Comparison of ENCODE assay signal across 9 cellular contexts in genomic region chr14:62691613-62692489, GRCh38.
DNase-seq lines count a peak whose midpoint lies in the region; ATAC-seq and TF ChIP-seq lines count a peak whose summit lies in the region.
"Had no signal": no experiment of that assay in that cellular context is flagged by ENCODE, and none has a peak within 500 bp of the region (broad histone marks: within the 10 kb centered on the region; RNA-seq: fewer than 3 reads in every experiment).

No MANE protein-coding gene starts in this region.

- H3K9ac ChIP-seq in duodenal mucosa (ENCODE audit: low read depth in 1 of 2, low read length in 2 of 2) (peak overlapping the region in 1 of 2 donors; percentile 4), trophoblast cell (ENCODE audit: low read length) (no peak overlapping the region)

- H3K79me1 ChIP-seq in trophoblast cell (ENCODE audit: low read length) = peaks cover 2% of the 10 kb centered on the region

- no peak overlapping the region for H3K4me3 Mint-ChIP-seq in activated CD4-positive, alpha-beta memory T cell treated with anti-CD3 and anti-CD28 coated beads, Interleukin-2, amount 10 ng/mL, durations not matched to agents 7 days and 5 days
- H3K4me3 Mint-ChIP-seq in nephron progenitor cell = no peak overlapping the region

- no peaks in the 10 kb centered on the region for H3K79me2 ChIP-seq in trophoblast cell (ENCODE audit: control insufficient read depth, insufficient read depth, low read length, poor library complexity)

- H2AK5ac ChIP-seq in trophoblast cell (ENCODE audit: low read length) = no peak overlapping the region

- H2BK120ac ChIP-seq in trophoblast cell (ENCODE audit: insufficient read depth, low read length, poor library complexity) = peak overlapping the region; percentile 60

- no peak overlapping the region for H2AFZ ChIP-seq in trophoblast cell (ENCODE audit: insufficient read depth, low read length, poor library complexity)

- H4K12ac ChIP-seq in trophoblast cell (ENCODE audit: low read depth, low read length) = no peak overlapping the region

- ATAC-seq in GM18861 (IDR thresholded peaks at IDR 0.05; ENCODE audit: unreplicated experiment) = no peak

- H3K27me3 ChIP-seq in duodenal mucosa (ENCODE audit: control insufficient read depth in 1 of 2, insufficient read depth in 2 of 2, low read length in 2 of 2) (no peaks in the 10 kb centered on the region), trophoblast cell (ENCODE audit: insufficient read depth, low read length) (no peaks in the 10 kb centered on the region)
- H3K27me3 ChIP-seq in effector memory CD4-positive, alpha-beta T cell (replicated peaks; ENCODE audit: control insufficient read depth, insufficient read depth, low read length, poor library complexity, severe bottlenecking) = no peaks in the 10 kb centered on the region
- H3K27me3 ChIP-seq: Peyer's patch had no signal

- DNase-seq in EH (ENCODE audit: low read depth) (peak; percentile 59), NCI-H2107 (lab: John Stamatoyannopoulos, UW) (peak; percentile 42), trophoblast cell (peak; percentile 71 to 93), nephron progenitor cell (no peak)
- no peak for DNase-seq in activated CD4-positive, alpha-beta memory T cell treated with anti-CD3 and anti-CD28 coated beads, Interleukin-2, amount 10 ng/mL, durations not matched to agents 7 days and 5 days
- DNase-seq in effector memory CD4-positive, alpha-beta T cell = no peak

- H3K23ac ChIP-seq in trophoblast cell (ENCODE audit: low read length) = no peak overlapping the region

- H3K27ac Mint-ChIP-seq in activated CD4-positive, alpha-beta memory T cell treated with anti-CD3 and anti-CD28 coated beads, Interleukin-2, amount 10 ng/mL, durations not matched to agents 7 days and 5 days = no peak overlapping the region
- H3K27ac Mint-ChIP-seq in nephron progenitor cell = no peak overlapping the region

- H3K14ac ChIP-seq in trophoblast cell (ENCODE audit: low read length) = peak overlapping the region; percentile 66

- TF ChIP-seq CTCF in nephron progenitor cell (IDR thresholded peaks at IDR 0.05) = no peak

- no peak overlapping the region for H3K4me2 ChIP-seq in trophoblast cell (ENCODE audit: low read length)

- H2BK5ac ChIP-seq in trophoblast cell (ENCODE audit: low read depth, low read length, poor library complexity) = no peak overlapping the region

- H4K91ac ChIP-seq in trophoblast cell (ENCODE audit: low read depth, low read length) = peak overlapping the region; percentile 47

- no peak overlapping the region for H3K18ac ChIP-seq in trophoblast cell (ENCODE audit: low read length)

- no CpG with 5 or more reads among the region's 4 CpGs for WGBS in trophoblast cell (ENCODE audit: extremely low coverage, insufficient coverage, insufficient read length)

- no peak overlapping the region for H4K8ac ChIP-seq in trophoblast cell (ENCODE audit: low read depth, low read length)

- H3K9me3 Mint-ChIP-seq in activated CD4-positive, alpha-beta memory T cell treated with anti-CD3 and anti-CD28 coated beads, Interleukin-2, amount 10 ng/mL, durations not matched to agents 7 days and 5 days = peaks cover 5% of the 10 kb centered on the region
- peaks cover 25% of the 10 kb centered on the region for H3K9me3 Mint-ChIP-seq in nephron progenitor cell

- POLR2A ChIA-PET in activated CD4-positive, alpha-beta memory T cell treated with anti-CD3 and anti-CD28 coated beads, Interleukin-2, amount 10 ng/mL, durations not matched to agents 7 days and 5 days (lab: Charles Lee) = no interaction called here

- CTCF ChIA-PET in activated CD4-positive, alpha-beta memory T cell treated with anti-CD3 and anti-CD28 coated beads, Interleukin-2, amount 10 ng/mL, durations not matched to agents 7 days and 5 days (lab: Charles Lee) = no interaction called here

- H3K9me3 ChIP-seq in duodenal mucosa (ENCODE audit: control insufficient read depth in 1 of 2, low read length in 2 of 2) = peaks cover 0 to 3% of the 10 kb centered on the region in 2 donors
- no peaks in the 10 kb centered on the region for H3K9me3 ChIP-seq in trophoblast cell (ENCODE audit: insufficient read depth, low read depth, low read length)
- no peaks in the 10 kb centered on the region for H3K9me3 ChIP-seq in effector memory CD4-positive, alpha-beta T cell (ENCODE audit: control insufficient read depth, low read length)
- H3K9me3 ChIP-seq: Peyer's patch had no signal

- H3K27ac ChIP-seq in duodenal mucosa (ENCODE audit: low read depth, low read length) (peak overlapping the region; percentile 42), trophoblast cell (ENCODE audit: low read depth, low read length) (no peak overlapping the region)
- no peak overlapping the region for H3K27ac ChIP-seq in effector memory CD4-positive, alpha-beta T cell (ENCODE audit: insufficient read depth, low read length, poor library complexity, severe bottlenecking)

- H3K4me1 Mint-ChIP-seq in activated CD4-positive, alpha-beta memory T cell treated with anti-CD3 and anti-CD28 coated beads, Interleukin-2, amount 10 ng/mL, durations not matched to agents 7 days and 5 days = no peaks in the 10 kb centered on the region
- peaks cover 13% of the 10 kb centered on the region for H3K4me1 Mint-ChIP-seq in nephron progenitor cell

- H3K27me3 Mint-ChIP-seq in activated CD4-positive, alpha-beta memory T cell treated with anti-CD3 and anti-CD28 coated beads, Interleukin-2, amount 10 ng/mL, durations not matched to agents 7 days and 5 days = no peaks in the 10 kb centered on the region
- no peaks in the 10 kb centered on the region for H3K27me3 Mint-ChIP-seq in nephron progenitor cell (ENCODE audit: low read depth, poor library complexity)

- H2BK12ac ChIP-seq in trophoblast cell (ENCODE audit: low read length) = peak overlapping the region; percentile 87

- no peaks in the 10 kb centered on the region for H3K36me3 ChIP-seq in duodenal mucosa (ENCODE audit: control insufficient read depth in 1 of 2, insufficient read depth in 2 of 2, low read length in 2 of 2)
- no peaks in the 10 kb centered on the region for H3K36me3 ChIP-seq in trophoblast cell (ENCODE audit: control insufficient read depth in 1 of 2, insufficient read depth in 2 of 2, low read length in 2 of 2)
- no peaks in the 10 kb centered on the region for H3K36me3 ChIP-seq in effector memory CD4-positive, alpha-beta T cell (ENCODE audit: control insufficient read depth, insufficient read depth, low read length)
- H3K36me3 ChIP-seq: Peyer's patch had no signal

- no peak overlapping the region for H3K4ac ChIP-seq in trophoblast cell (ENCODE audit: low read depth, low read length)

- H3K4me1 ChIP-seq in duodenal mucosa (ENCODE audit: control insufficient read depth in 1 of 2, insufficient read depth in 2 of 2, low read length in 2 of 2) (peaks cover 8 to 35% of the 10 kb centered on the region in 2 donors), trophoblast cell (ENCODE audit: control insufficient read depth in 1 of 2, insufficient read depth in 2 of 2, low read length in 2 of 2) (peaks cover 0 to 5% of the 10 kb centered on the region in 2 experiments)
- no peaks in the 10 kb centered on the region for H3K4me1 ChIP-seq in effector memory CD4-positive, alpha-beta T cell (ENCODE audit: control insufficient read depth, insufficient read depth, low read length, poor library complexity, severe bottlenecking)
- H3K4me1 ChIP-seq: Peyer's patch had no signal

- H3K4me3 ChIP-seq in duodenal mucosa (ENCODE audit: low read depth in 1 of 2, low read length in 2 of 2) = peak overlapping the region; percentile 27 to 45
- no peak overlapping the region for H3K4me3 ChIP-seq in trophoblast cell (ENCODE audit: low read depth, low read length)
- H3K4me3 ChIP-seq in effector memory CD4-positive, alpha-beta T cell (ENCODE audit: insufficient read depth, low read depth, low read length, poor library complexity, severe bottlenecking) = no peak overlapping the region
- H3K4me3 ChIP-seq: Peyer's patch had no signal

- no peaks in the 10 kb centered on the region for H3K36me3 Mint-ChIP-seq in activated CD4-positive, alpha-beta memory T cell treated with anti-CD3 and anti-CD28 coated beads, Interleukin-2, amount 10 ng/mL, durations not matched to agents 7 days and 5 days (ENCODE audit: low read depth)
- no peaks in the 10 kb centered on the region for H3K36me3 Mint-ChIP-seq in nephron progenitor cell (ENCODE audit: low read depth)

Comparison
In these comparisons a context has a peak if more than half of its experiments do, and no peak if none do; other contexts are left out.
1. DNase-seq: peak in EH (single experiment), NCI-H2107 (single experiment) and trophoblast cell (2 of 2); none in activated CD4-positive, alpha-beta memory T cell treated with anti-CD3 and anti-CD28 coated beads, Interleukin-2, amount 10 ng/mL, durations not matched to agents 7 days and 5 days (single experiment), effector memory CD4-positive, alpha-beta T cell (0 of 3) and nephron progenitor cell (single experiment).
2. H3K4me3 ChIP-seq: peak in duodenal mucosa (2 of 2); none in trophoblast cell (single experiment) and effector memory CD4-positive, alpha-beta T cell (single experiment).